Comparison of ENCODE assay signal across 8 cellular contexts in genomic region chr21:34884346-34884929, GRCh38.
DNase-seq lines count a peak whose midpoint lies in the region; TF ChIP-seq lines count a peak whose summit lies in the region.

No MANE protein-coding gene starts in this region.

- H3K79me2 ChIP-seq in SU-DHL-6 (ENCODE audit: insufficient read depth, low read length), result peaks cover 79% of the 10 kb centered on the region

- in situ Hi-C loops in ACHN (cut with HindIII; ENCODE audit: low pct_ligation_motif_present, low pct_unique_long_range_greater_than_20kb, low sequenced_read_pairs), result no loop called here

- H3K4me2 ChIP-seq in SU-DHL-6 (ENCODE audit: low read depth, low read length, poor library complexity, severe bottlenecking), result peak overlapping the region; percentile 96

- H3K4me3 Mint-ChIP-seq in T-helper 2 cell treated with Interferon-gamma antibody and Interleukin-4, amounts not matched to agents 5 μg/mL and 100 μg/mL, for 36 hours, result peak overlapping the region; percentile 71

- H2AFZ ChIP-seq in SU-DHL-6 (ENCODE audit: low read depth, low read length, severe bottlenecking), result no peak overlapping the region

- peaks cover 2% of the 10 kb centered on the region for H3K27me3 Mint-ChIP-seq in T-helper 2 cell treated with Interferon-gamma antibody and Interleukin-4, amounts not matched to agents 5 μg/mL and 100 μg/mL, for 36 hours (ENCODE audit: low read depth)

- H3K36me3 ChIP-seq in SU-DHL-6 (ENCODE audit: low read length), result peaks cover 12% of the 10 kb centered on the region; the same call in 1 of the 2 replicates
- H3K36me3 ChIP-seq in esophagus squamous epithelium, result no peaks in the 10 kb centered on the region
- H3K36me3 ChIP-seq in spleen, result peaks cover 0 to 15% (median 6%) of the 10 kb centered on the region in 6 donors

- H3K4me1 Mint-ChIP-seq in T-helper 2 cell treated with Interferon-gamma antibody and Interleukin-4, amounts not matched to agents 5 μg/mL and 100 μg/mL, for 36 hours (ENCODE audit: low read depth), result peaks cover 51% of the 10 kb centered on the region

- H3K9me3 Mint-ChIP-seq in T-helper 2 cell treated with Interferon-gamma antibody and Interleukin-4, amounts not matched to agents 5 μg/mL and 100 μg/mL, for 36 hours, result no peaks in the 10 kb centered on the region

- no peaks in the 10 kb centered on the region for H3K27me3 ChIP-seq in SU-DHL-6 (ENCODE audit: low read length)
- peaks cover 0 to 36% (median 0%) of the 10 kb centered on the region in 4 donors for H3K27me3 ChIP-seq in esophagus squamous epithelium
- peaks cover 0 to 34% (median 6%) of the 10 kb centered on the region in 7 donors for H3K27me3 ChIP-seq in spleen (replicated peaks in 1 of 7)

- no peak for TF ChIP-seq CTCF in SU-DHL-6 (IDR thresholded peaks at IDR 0.05; ENCODE audit: insufficient read depth, low read length, poor library complexity, severe bottlenecking)
- no peak for TF ChIP-seq CTCF in esophagus squamous epithelium (IDR thresholded peaks at IDR 0.05)
- TF ChIP-seq CTCF in spleen (IDR thresholded peaks at IDR 0.05 in 8 of 11, conservative IDR thresholded peaks at IDR 0.05 in 3 of 11), result no peak

- DNase-seq in T-helper 2 cell treated with Interferon-gamma antibody and Interleukin-4, amounts not matched to agents 5 μg/mL and 100 μg/mL, for 36 hours (ENCODE audit: low spot score), result no peak
- DNase-seq in T-helper 2 cell (no peak), esophagus squamous epithelium (lab: John Stamatoyannopoulos, UW) (no peak), spleen (no peak), ureter (ENCODE audit: low spot score) (no peak), ACHN (no peak), mesenteric fat pad (ENCODE audit: low spot score) (no peak)

- H3K9ac ChIP-seq in SU-DHL-6 (ENCODE audit: low read length), result peak overlapping the region; percentile 42

- H3K27ac Mint-ChIP-seq in T-helper 2 cell treated with Interferon-gamma antibody and Interleukin-4, amounts not matched to agents 5 μg/mL and 100 μg/mL, for 36 hours, result peak overlapping the region; percentile 17

- no peak for TF ChIP-seq POLR2A in esophagus squamous epithelium (IDR thresholded peaks at IDR 0.05)
- TF ChIP-seq POLR2A in spleen (IDR thresholded peaks at IDR 0.05), result no peak

- intact Hi-C loops in esophagus squamous epithelium (cut with DNase I) (no loop called here), spleen (cut with DNase I; ENCODE audit: low total_unique reads) (no loop called here)

- H3K9me2 ChIP-seq in SU-DHL-6 (replicated peaks; ENCODE audit: insufficient read depth, low read length), result no peaks in the 10 kb centered on the region

- no peaks in the 10 kb centered on the region for H4K20me1 ChIP-seq in SU-DHL-6 (ENCODE audit: low read depth, low read length)

- peaks cover 60% of the 10 kb centered on the region for H3K36me3 Mint-ChIP-seq in T-helper 2 cell treated with Interferon-gamma antibody and Interleukin-4, amounts not matched to agents 5 μg/mL and 100 μg/mL, for 36 hours (ENCODE audit: low read depth)

- H3K27ac ChIP-seq in SU-DHL-6 (ENCODE audit: low read depth, low read length) (peak overlapping the region; percentile 73), esophagus squamous epithelium (peak overlapping the region; percentile 75 to 97 (median 96)), spleen (peak overlapping the region in 7 of 8 donors; percentile 48 to 98 (median 95))

- H3F3A ChIP-seq in SU-DHL-6 (ENCODE audit: insufficient read depth), result peaks cover 56% of the 10 kb centered on the region

- H3K4me3 ChIP-seq in SU-DHL-6 (ENCODE audit: insufficient read depth, low read length, poor library complexity, severe bottlenecking) (peak overlapping the region; percentile 40), esophagus squamous epithelium (peak overlapping the region; percentile 67 to 82 (median 73)), spleen (peak overlapping the region in 5 of 8 donors; percentile 73 to 96 (median 92))

- H3K9me3 ChIP-seq in SU-DHL-6 (ENCODE audit: insufficient read depth, low read length) (no peaks in the 10 kb centered on the region), esophagus squamous epithelium (no peaks in the 10 kb centered on the region), spleen (no peaks in the 10 kb centered on the region)

- 29 to 33% methylated on average over 3 of the region's 3 CpGs for WGBS in esophagus squamous epithelium, 2 donors
- WGBS in spleen, 5 donors, result 56 to 64% (median 62%) methylated on average over 3 of the region's 3 CpGs

- peaks cover 3 to 76% (median 14%) of the 10 kb centered on the region in 3 donors for H3K4me1 ChIP-seq in esophagus squamous epithelium
- peaks cover 20 to 88% (median 62%) of the 10 kb centered on the region in 6 donors for H3K4me1 ChIP-seq in spleen

Comparison
In these comparisons a context has a peak if more than half of its experiments do, and no peak if none do; other contexts are left out.
1. H3K4me3 ChIP-seq: peak in every context shown above with its lines; median percentile 92 in spleen; 73 in esophagus squamous epithelium; 40 in SU-DHL-6.